In the genomic region with DNA sequence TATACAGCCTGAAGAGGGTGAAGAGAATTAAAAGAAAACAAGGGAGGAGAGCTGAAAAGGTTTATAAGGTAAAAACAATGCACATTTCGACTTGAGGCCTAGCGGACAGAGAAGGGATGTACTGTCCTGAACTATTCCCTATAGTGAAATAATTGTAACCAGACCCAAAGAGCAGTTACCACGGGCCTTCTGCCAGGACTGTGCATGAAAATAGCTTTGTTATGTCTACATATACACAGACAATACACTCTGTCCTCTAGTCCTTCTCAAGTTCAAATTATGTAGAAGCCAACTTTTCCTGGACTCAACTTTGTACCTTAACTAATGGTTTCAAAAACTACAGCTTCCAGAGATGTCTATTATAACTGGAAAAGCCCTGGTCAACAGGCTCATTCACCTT, we compare ENCODE assay signal across 11 cellular contexts.
"Had no signal": no experiment of that assay in that cellular context is flagged by ENCODE, and none has a peak within 500 bp of the region (broad histone marks: within the 10 kb centered on the region; RNA-seq: fewer than 3 reads in every experiment).

No MANE protein-coding gene starts in this region.

- H3K27ac ChIP-seq: neutrophil, skin epidermis, thyroid gland, uterus had no signal

- H3K9me3 ChIP-seq: neutrophil, thyroid gland, uterus had no signal

- H3K4me1 ChIP-seq: thyroid gland, uterus had no signal

- H3K27me3 ChIP-seq: neutrophil, thyroid gland, uterus had no signal

- H3K4me3 ChIP-seq: skin epidermis, thyroid gland, uterus had no signal

- ATAC-seq: activated CD8-positive, alpha-beta T cell treated with anti-CD3 and anti-CD28 coated beads for 36 hours; activated naive CD8-positive, alpha-beta T cell treated with anti-CD3 and anti-CD28 coated beads, Interleukin-2, amount 50 U/mL, for 24 hours; activated T-cell treated with anti-CD3 and anti-CD28 coated beads, Interleukin-2, amount 50 U/mL, for 72 hours; left cardiac atrium had no signal

- H3K36me3 ChIP-seq: neutrophil, thyroid gland, uterus had no signal

- DNase-seq: activated CD8-positive, alpha-beta memory T cell treated with anti-CD3 and anti-CD28 coated beads, Interleukin-2, amount 50 U/mL, for 4 hours; activated CD8-positive, alpha-beta T cell treated with anti-CD3 and anti-CD28 coated beads for 36 hours; activated naive CD8-positive, alpha-beta T cell treated with anti-CD3 and anti-CD28 coated beads, Interleukin-2, amount 50 U/mL, for 24 hours; activated T-cell treated with anti-CD3 and anti-CD28 coated beads, Interleukin-2, amount 50 U/mL, for 72 hours; left cardiac atrium; naive B cell; posterior cingulate gyrus; thyroid gland; uterus had no signal
